ENCODE assay signal across 8 cellular contexts in the genomic region with DNA sequence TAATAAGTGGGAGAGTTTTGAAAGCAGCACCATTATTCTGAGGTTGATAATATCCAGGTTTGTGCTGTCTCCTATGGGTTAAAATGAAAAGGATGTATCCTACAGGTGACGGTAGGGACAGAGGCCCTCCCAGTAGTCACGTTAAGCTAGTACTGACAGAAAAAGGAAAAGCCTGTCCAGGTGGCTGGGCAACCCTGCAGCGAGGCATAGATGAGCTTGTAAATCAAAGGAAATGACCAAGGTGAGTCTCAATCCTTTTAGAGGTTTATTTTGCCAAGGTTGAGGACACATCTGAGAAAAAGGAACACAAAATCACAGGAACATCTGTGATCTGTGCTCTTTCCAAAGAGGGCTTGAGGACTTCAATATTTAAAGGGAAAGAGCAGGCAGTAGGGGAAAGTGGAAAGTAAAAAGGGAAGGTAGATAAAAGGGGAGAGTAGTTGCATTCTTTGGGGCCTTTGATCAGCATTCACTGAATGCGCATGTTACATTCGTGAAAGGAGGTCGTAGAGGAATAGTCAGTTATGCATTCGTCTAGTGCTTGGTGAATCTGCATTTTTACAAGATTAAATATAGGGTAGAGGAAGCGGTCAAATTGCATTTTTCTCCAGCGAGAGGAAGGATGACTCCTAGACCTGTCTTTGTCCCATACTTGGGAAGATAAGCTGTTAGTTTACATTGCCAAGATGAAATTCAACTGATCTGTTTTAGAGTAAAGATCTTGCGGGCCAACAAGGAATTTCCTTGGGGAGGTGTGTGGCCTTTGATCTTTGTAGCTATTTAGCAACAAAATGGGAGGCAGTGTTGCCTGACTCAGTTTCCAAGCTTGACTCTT. TPM values are rescaled to one million over a fixed set of nuclear protein-coding genes. Genes with fewer than 3 reads are reported as not detected.
A peak's percentile ranks its signal among the peaks of the same experiment; 100 is the strongest.
DNase-seq lines count a peak whose midpoint lies in the region; ATAC-seq and TF ChIP-seq lines count a peak whose summit lies in the region.

No MANE protein-coding gene starts in this region.

- in situ Hi-C loops in transverse colon (cut with MboI; ENCODE audit: low pct_ligation_motif_present in 1 of 4, low pct_unique_long_range_greater_than_20kb in 1 of 4, low sequenced_read_pairs in 3 of 4) = no loop called here

- CTCF ChIA-PET in activated naive CD4-positive, alpha-beta T cell treated with anti-CD3 and anti-CD28 coated beads, Interleukin-2, amount 10 ng/mL, durations not matched to agents 7 days and 5 days (lab: Charles Lee) = interaction anchor here (1.0 to 2.0 kb wide), 6 partner anchors 8 to 130 kb away, joined by 3 to 12 read pairs (median 4); a partner anchor contains a TSS

- intact Hi-C loops in transverse colon (cut with DNase I; ENCODE audit: low total_unique reads) = no loop called here

- ATAC-seq in GM21515 (IDR thresholded peaks at IDR 0.05; ENCODE audit: unreplicated experiment) (no peak), HG02981 (IDR thresholded peaks at IDR 0.05; ENCODE audit: unreplicated experiment) (no peak)

- H3K4me3 Mint-ChIP-seq in activated naive CD4-positive, alpha-beta T cell treated with anti-CD3 and anti-CD28 coated beads, Interleukin-2, amount 10 ng/mL, durations not matched to agents 7 days and 5 days = peak overlapping the region; percentile 92

- H3K27me3 ChIP-seq in liver (ENCODE audit: control insufficient read depth in 4 of 4, insufficient read depth in 4 of 4, low read length in 3 of 4) (no peaks in the 10 kb centered on the region), transverse colon (no peaks in the 10 kb centered on the region)

- no peak for TF ChIP-seq POLR2A in transverse colon (IDR thresholded peaks at IDR 0.05)

- no peaks in the 10 kb centered on the region for H3K9me3 Mint-ChIP-seq in activated naive CD4-positive, alpha-beta T cell treated with anti-CD3 and anti-CD28 coated beads, Interleukin-2, amount 10 ng/mL, durations not matched to agents 7 days and 5 days

- peaks cover 43% of the 10 kb centered on the region for H3K4me1 Mint-ChIP-seq in activated naive CD4-positive, alpha-beta T cell treated with anti-CD3 and anti-CD28 coated beads, Interleukin-2, amount 10 ng/mL, durations not matched to agents 7 days and 5 days

- H3K27ac Mint-ChIP-seq in activated naive CD4-positive, alpha-beta T cell treated with anti-CD3 and anti-CD28 coated beads, Interleukin-2, amount 10 ng/mL, durations not matched to agents 7 days and 5 days = peak overlapping the region; percentile 93

- no peaks in the 10 kb centered on the region for H3K9me3 ChIP-seq in liver (ENCODE audit: control insufficient read depth in 4 of 4, low read length in 3 of 4)
- no peaks in the 10 kb centered on the region for H3K9me3 ChIP-seq in transverse colon

- H3K9ac ChIP-seq in liver (ENCODE audit: low read depth in 1 of 2, low read length in 2 of 2) = peak overlapping the region; percentile 70 to 88

- peak overlapping the region; percentile 71 to 97 (median 80) for H3K4me3 ChIP-seq in liver (ENCODE audit: low read depth in 1 of 3, low read length in 3 of 3)
- peak overlapping the region; percentile 62 to 90 (median 80) for H3K4me3 ChIP-seq in transverse colon

- H3K27ac ChIP-seq in angular gyrus (ENCODE audit: low read depth, low read length) (peak overlapping the region; percentile 95), liver (ENCODE audit: low read depth in 1 of 2, low read length in 2 of 2) (peak overlapping the region; percentile 99 to 100), transverse colon (peak overlapping the region; percentile 95 to 99 (median 96))

- no peak for TF ChIP-seq EP300 in transverse colon (IDR thresholded peaks at IDR 0.05; ENCODE audit: low read depth)

- 53% methylated on average over 10 of the region's 10 CpGs for WGBS in liver
- WGBS in transverse colon (ENCODE audit: low coverage in 1 of 2), 2 donors = 75 to 84% methylated on average over 8 to 10 of the region's 10 CpGs

- peaks cover 19% of the 10 kb centered on the region for H3K36me3 Mint-ChIP-seq in activated naive CD4-positive, alpha-beta T cell treated with anti-CD3 and anti-CD28 coated beads, Interleukin-2, amount 10 ng/mL, durations not matched to agents 7 days and 5 days

- H3K4me1 ChIP-seq in liver (ENCODE audit: control insufficient read depth in 4 of 4, insufficient read depth in 4 of 4, low read length in 3 of 4) (peaks cover 6 to 57% (median 39%) of the 10 kb centered on the region in 4 donors), transverse colon (peaks cover 8 to 47% (median 21%) of the 10 kb centered on the region in 4 donors)

- DNase-seq in activated naive CD4-positive, alpha-beta T cell treated with anti-CD3 and anti-CD28 coated beads, Interleukin-2, amount 10 ng/mL, durations not matched to agents 7 days and 5 days = no peak
- DNase-seq in activated naive CD4-positive, alpha-beta T cell treated with anti-CD3 and anti-CD28 coated beads, Interleukin-2, amount 50 U/mL, for 16 hours = no peak
- DNase-seq in transverse colon = no peak
- DNase-seq in stimulated activated naive CD4-positive, alpha-beta T cell (lab: John Stamatoyannopoulos, UW) = no peak

- H3K27me3 Mint-ChIP-seq in activated naive CD4-positive, alpha-beta T cell treated with anti-CD3 and anti-CD28 coated beads, Interleukin-2, amount 10 ng/mL, durations not matched to agents 7 days and 5 days = peaks cover 23% of the 10 kb centered on the region

- TF ChIP-seq RAD21 in liver (IDR thresholded peaks at IDR 0.05) = no peak

- peaks cover 0 to 4% (median 0%) of the 10 kb centered on the region in 4 donors for H3K36me3 ChIP-seq in liver (ENCODE audit: control insufficient read depth in 4 of 4, insufficient read depth in 3 of 4, low read depth in 1 of 4, low read length in 3 of 4)
- H3K36me3 ChIP-seq in transverse colon = peaks cover 0 to 13% (median 3%) of the 10 kb centered on the region in 4 donors

- no peak for TF ChIP-seq CTCF in liver (IDR thresholded peaks at IDR 0.05; ENCODE audit: low read depth, low read length, missing input control)
- TF ChIP-seq CTCF in transverse colon (IDR thresholded peaks at IDR 0.05) = no peak

TF ChIP-seq in liver, 16 proteins besides CTCF, POLR2A, EP300 and RAD21:
- no peak for TF ChIP-seq TAF1 (conservative IDR thresholded peaks at IDR 0.05)

RNA-seq across cellular contexts. Expression of a gene that starts 0.9 kb away (rescaled TPM):
- 100 to 1,000 TPM; 137 to 156 TPM for total RNA-seq in liver
- 100 to 1,000 TPM; 266 to 349 TPM for polyA plus RNA-seq in liver
- total RNA-seq in transverse colon = 10 to 100 TPM; 21.3 to 66.2 (median 45.9) TPM

RNA-seq across cellular contexts. Expression of a gene that starts 15.2 kb away (rescaled TPM):
- total RNA-seq in liver = 1 to 10 TPM; 1.0 to 4.6 TPM
- 1 to 10 TPM; 1.6 to 1.8 TPM for polyA plus RNA-seq in liver
- total RNA-seq in transverse colon = 10 to 100 TPM in 2 of 4 donors, 1 to 10 TPM in 2; 1.9 to 17.1 (median 10.6) TPM

RNA-seq across cellular contexts. Expression of a gene that starts 21.6 kb away (rescaled TPM):
- total RNA-seq in liver (under 1 TPM; 0.17 to 0.33 TPM), transverse colon (under 1 TPM in 3 of 4 donors, not detected in 1; 0.16 to 1.00 (median 0.68) TPM)
- polyA plus RNA-seq in liver = under 1 TPM; 0.10 to 0.13 TPM
